20 cellular contexts compared by ENCODE assay signal in genomic region chr6:142413111-142413510, GRCh38.
A peak's percentile ranks its signal among the peaks of the same experiment; 100 is the strongest.
DNase-seq lines count a peak whose midpoint lies in the region; ATAC-seq and TF ChIP-seq lines count a peak whose summit lies in the region.
"Had no signal": no experiment of that assay in that cellular context is flagged by ENCODE, and none has a peak within 500 bp of the region (broad histone marks: within the 10 kb centered on the region; RNA-seq: fewer than 3 reads in every experiment).

No MANE protein-coding gene starts in this region.

- POLR2A ChIA-PET in SK-N-SH (lab: Yijun Ruan, JAX) = no interaction called here

- peak; percentile 37 for DNase-seq in HFFc6
- no peak for DNase-seq in SK-N-SH
- DNase-seq in fibroblast of lung (ENCODE audit: low read depth in 2 of 2) = peak in 1 of 2 donors; percentile 84
- DNase-seq in HuH-7 (ENCODE audit: low spot score) = no peak
- DNase-seq in activated T-cell treated with anti-CD3 and anti-CD28 coated beads, Interleukin-2, amount 50 U/mL, for 4 hours = no peak
- DNase-seq: DMS 273 treated with DMSO at 0.1 percent for 48 hours; effector memory CD8-positive, alpha-beta T cell; NCI-H2081 treated with DMSO at 0.1 percent for 48 hours; NCI-H524; retina; SHP77 treated with DMSO at 0.1 percent for 48 hours had no signal

- H3K9me3 Mint-ChIP-seq in HFFc6 = no peaks in the 10 kb centered on the region
- H3K9me3 Mint-ChIP-seq in activated T-cell treated with anti-CD3 and anti-CD28 coated beads, Interleukin-2, amount 50 U/mL, for 4 hours = no peaks in the 10 kb centered on the region
- H3K9me3 Mint-ChIP-seq: activated naive CD8-positive, alpha-beta T cell treated with anti-CD3 and anti-CD28 coated beads for 36 hours; effector memory CD8-positive, alpha-beta T cell; mesothelial cell of epicardium; neural crest cell; stimulated activated effector memory CD8-positive, alpha-beta T cell treated with anti-CD3 and anti-CD28 coated beads, Interleukin-12 subunit alpha, Interleukin-12 subunit beta, amount 100 ng/mL, for 72 hours; T-helper 2 cell treated with Interferon-gamma antibody and Interleukin-4, amounts not matched to agents 5 μg/mL and 100 μg/mL, for 36 hours had no signal

- H3K4me3 ChIP-seq in SK-N-SH (ENCODE audit: low read depth in 2 of 2, low read length in 1 of 2) (no peak overlapping the region), fibroblast of lung (replicated peaks in 1 of 4; ENCODE audit: control extremely low read depth in 1 of 4, insufficient read depth in 1 of 4, low read depth in 3 of 4, low read length in 4 of 4) (no peak overlapping the region), skeletal muscle satellite cell (ENCODE audit: low read length) (no peak overlapping the region)
- H3K4me3 ChIP-seq: BLaER1 treated with 17β-estradiol and CSF1 and Interleukin-3, amounts not matched to agents 10 nM and 100 nM; cardiac muscle cell had no signal

- H3K9ac ChIP-seq in SK-N-SH = peak overlapping the region; percentile 64; the same call in 1 of the 2 replicates
- no peak overlapping the region for H3K9ac ChIP-seq in fibroblast of lung (ENCODE audit: insufficient read depth, low read length)
- peak overlapping the region; percentile 27 for H3K9ac ChIP-seq in skeletal muscle satellite cell (ENCODE audit: low read depth, low read length)
- H3K9ac ChIP-seq: BLaER1 treated with 17β-estradiol and CSF1 and Interleukin-3, amounts not matched to agents 10 nM and 100 nM had no signal

- no peak for TF ChIP-seq CTCF in HFFc6 (IDR thresholded peaks at IDR 0.05)
- no peak for TF ChIP-seq CTCF in SK-N-SH (IDR thresholded peaks at IDR 0.05)
- no peak for TF ChIP-seq CTCF in fibroblast of lung (conservative IDR thresholded peaks at IDR 0.05 in 1 of 2, IDR thresholded peaks at IDR 0.05 in 1 of 2; ENCODE audit: low read depth in 1 of 2, low read length in 2 of 2)

- CTCF ChIA-PET in SK-N-SH (lab: Yijun Ruan, JAX) = no interaction called here

- H3K27ac ChIP-seq in SK-N-SH (ENCODE audit: low read depth in 2 of 2, low read length in 1 of 2) = peak overlapping the region; percentile 71 to 98; a peak in 3 of 4 replicates
- peak overlapping the region; percentile 76 for H3K27ac ChIP-seq in fibroblast of lung (ENCODE audit: insufficient read depth, low read length)
- H3K27ac ChIP-seq: BLaER1 treated with 17β-estradiol and CSF1 and Interleukin-3, amounts not matched to agents 10 nM and 100 nM; cardiac muscle cell had no signal

- no peaks in the 10 kb centered on the region; the same call in 1 of the 2 replicates for H3K27me3 Mint-ChIP-seq in HFFc6 (ENCODE audit: insufficient read depth)
- no peaks in the 10 kb centered on the region for H3K27me3 Mint-ChIP-seq in activated T-cell treated with anti-CD3 and anti-CD28 coated beads, Interleukin-2, amount 50 U/mL, for 4 hours (ENCODE audit: low read depth)
- H3K27me3 Mint-ChIP-seq: activated naive CD8-positive, alpha-beta T cell treated with anti-CD3 and anti-CD28 coated beads for 36 hours had no signal

- H3K79me2 ChIP-seq in SK-N-SH (ENCODE audit: insufficient read depth) (peaks cover 10% of the 10 kb centered on the region), fibroblast of lung (ENCODE audit: control insufficient read depth, insufficient read depth, low read length) (no peaks in the 10 kb centered on the region)

- H3K4me2 ChIP-seq in SK-N-SH (peak overlapping the region; percentile 51; the same call in 1 of the 2 replicates), fibroblast of lung (ENCODE audit: extremely low read depth, insufficient read depth, low read length) (peak overlapping the region; percentile 35), skeletal muscle satellite cell (ENCODE audit: low read length) (peak overlapping the region; percentile 53)
- H3K4me2 ChIP-seq: BLaER1 treated with 17β-estradiol and CSF1 and Interleukin-3, amounts not matched to agents 10 nM and 100 nM had no signal

- no peaks in the 10 kb centered on the region for H3K9me2 ChIP-seq in SK-N-SH

- no peak for TF ChIP-seq EP300 in SK-N-SH (IDR thresholded peaks at IDR 0.05; ENCODE audit: borderline replicate concordance in 1 of 2, low read depth in 1 of 2, low read length in 1 of 2)

- ATAC-seq in GM18867 (IDR thresholded peaks at IDR 0.05; ENCODE audit: unreplicated experiment) = no peak
- ATAC-seq in activated T-cell treated with anti-CD3 and anti-CD28 coated beads, Interleukin-2, amount 50 U/mL, for 4 hours = no peak
- ATAC-seq: effector memory CD8-positive, alpha-beta T cell had no signal

- TF ChIP-seq RAD21 in SK-N-SH (IDR thresholded peaks at IDR 0.05; ENCODE audit: low read length) = no peak

- H3K36me3 ChIP-seq in SK-N-SH (replicated peaks in 1 of 2; ENCODE audit: control insufficient read depth in 1 of 2, insufficient read depth in 2 of 2, low read length in 1 of 2) (peaks cover 46 to 52% of the 10 kb centered on the region in 2 experiments), fibroblast of lung (ENCODE audit: control insufficient read depth, insufficient read depth, low read length) (no peaks in the 10 kb centered on the region), skeletal muscle satellite cell (ENCODE audit: insufficient read depth, low read length) (no peaks in the 10 kb centered on the region)
- H3K36me3 ChIP-seq: BLaER1 treated with 17β-estradiol and CSF1 and Interleukin-3, amounts not matched to agents 10 nM and 100 nM; cardiac muscle cell had no signal

- H4K20me1 ChIP-seq in SK-N-SH (ENCODE audit: insufficient read depth) (no peaks in the 10 kb centered on the region), fibroblast of lung (ENCODE audit: control insufficient read depth, extremely low read depth, insufficient read depth, low read length) (no peaks in the 10 kb centered on the region)
- H4K20me1 ChIP-seq: BLaER1 treated with 17β-estradiol and CSF1 and Interleukin-3, amounts not matched to agents 10 nM and 100 nM had no signal

- H3K4me1 Mint-ChIP-seq in HFFc6 (ENCODE audit: low read depth) = peaks cover 89% of the 10 kb centered on the region
- H3K4me1 Mint-ChIP-seq in activated T-cell treated with anti-CD3 and anti-CD28 coated beads, Interleukin-2, amount 50 U/mL, for 4 hours (ENCODE audit: low read depth) = peaks cover 18% of the 10 kb centered on the region
- H3K4me1 Mint-ChIP-seq: mesothelial cell of epicardium; neural crest cell; stimulated activated effector memory CD8-positive, alpha-beta T cell treated with anti-CD3 and anti-CD28 coated beads, Interleukin-12 subunit alpha, Interleukin-12 subunit beta, amount 100 ng/mL, for 72 hours had no signal

- peaks cover 48% of the 10 kb centered on the region for H3K36me3 Mint-ChIP-seq in HFFc6 (ENCODE audit: low read depth)
- H3K36me3 Mint-ChIP-seq in activated T-cell treated with anti-CD3 and anti-CD28 coated beads, Interleukin-2, amount 50 U/mL, for 4 hours (ENCODE audit: insufficient read depth) = no peaks in the 10 kb centered on the region
- H3K36me3 Mint-ChIP-seq: activated naive CD8-positive, alpha-beta T cell treated with anti-CD3 and anti-CD28 coated beads for 36 hours; mesothelial cell of epicardium; stimulated activated effector memory CD8-positive, alpha-beta T cell treated with anti-CD3 and anti-CD28 coated beads, Interleukin-12 subunit alpha, Interleukin-12 subunit beta, amount 100 ng/mL, for 72 hours had no signal

- peaks cover 0 to 35% of the 10 kb centered on the region in 2 experiments; a peak in 3 of 4 replicates for H3K4me1 ChIP-seq in SK-N-SH (ENCODE audit: control insufficient read depth in 1 of 2, insufficient read depth in 2 of 2, low read depth in 1 of 2, low read length in 1 of 2)
- peaks cover 15% of the 10 kb centered on the region for H3K4me1 ChIP-seq in fibroblast of lung (ENCODE audit: control insufficient read depth, extremely low read depth, insufficient read depth, low read length)
- peaks cover 53% of the 10 kb centered on the region for H3K4me1 ChIP-seq in skeletal muscle satellite cell (ENCODE audit: control insufficient read depth, insufficient read depth, low read length)

- peaks cover 72% of the 10 kb centered on the region for H3F3A ChIP-seq in SK-N-SH (replicated peaks; ENCODE audit: insufficient read depth)

- peak overlapping the region; percentile 60 for H3K4me3 Mint-ChIP-seq in HFFc6
- no peak overlapping the region for H3K4me3 Mint-ChIP-seq in activated T-cell treated with anti-CD3 and anti-CD28 coated beads, Interleukin-2, amount 50 U/mL, for 4 hours
- H3K4me3 Mint-ChIP-seq: activated naive CD8-positive, alpha-beta T cell treated with anti-CD3 and anti-CD28 coated beads for 36 hours; effector memory CD8-positive, alpha-beta T cell; mesothelial cell of epicardium; neural crest cell; stimulated activated effector memory CD8-positive, alpha-beta T cell treated with anti-CD3 and anti-CD28 coated beads, Interleukin-12 subunit alpha, Interleukin-12 subunit beta, amount 100 ng/mL, for 72 hours; T-helper 2 cell treated with Interferon-gamma antibody and Interleukin-4, amounts not matched to agents 5 μg/mL and 100 μg/mL, for 36 hours had no signal

- H2AFZ ChIP-seq in SK-N-SH (ENCODE audit: low read depth) (no peak overlapping the region), fibroblast of lung (ENCODE audit: low read length) (no peak overlapping the region)

- H3K9me3 ChIP-seq in SK-N-SH = no peaks in the 10 kb centered on the region
- H3K9me3 ChIP-seq in fibroblast of lung (ENCODE audit: control insufficient read depth, insufficient read depth, low read depth, low read length) = no peaks in the 10 kb centered on the region
- no peaks in the 10 kb centered on the region for H3K9me3 ChIP-seq in skeletal muscle satellite cell (replicated peaks; ENCODE audit: low read length)
- H3K9me3 ChIP-seq: BLaER1 treated with 17β-estradiol and CSF1 and Interleukin-3, amounts not matched to agents 10 nM and 100 nM had no signal

- H3K27ac Mint-ChIP-seq in HFFc6 = peak overlapping the region; percentile 91
- H3K27ac Mint-ChIP-seq: activated naive CD8-positive, alpha-beta T cell treated with anti-CD3 and anti-CD28 coated beads for 36 hours; effector memory CD8-positive, alpha-beta T cell; mesothelial cell of epicardium; stimulated activated effector memory CD8-positive, alpha-beta T cell treated with anti-CD3 and anti-CD28 coated beads, Interleukin-12 subunit alpha, Interleukin-12 subunit beta, amount 100 ng/mL, for 72 hours; T-helper 2 cell treated with Interferon-gamma antibody and Interleukin-4, amounts not matched to agents 5 μg/mL and 100 μg/mL, for 36 hours had no signal

- H3K27me3 ChIP-seq in SK-N-SH (ENCODE audit: insufficient read depth) (no peaks in the 10 kb centered on the region), fibroblast of lung (ENCODE audit: control insufficient read depth, insufficient read depth, low read length) (no peaks in the 10 kb centered on the region), skeletal muscle satellite cell (ENCODE audit: control insufficient read depth, insufficient read depth, low read length) (no peaks in the 10 kb centered on the region)
- H3K27me3 ChIP-seq: BLaER1 treated with 17β-estradiol and CSF1 and Interleukin-3, amounts not matched to agents 10 nM and 100 nM; cardiac muscle cell had no signal

TF ChIP-seq in SK-N-SH, 30 proteins besides CTCF, POLR2A, EP300 and RAD21 (continues in another document):
- no peak for TF ChIP-seq SIN3A (IDR thresholded peaks at IDR 0.05; ENCODE audit: borderline replicate concordance, low read depth, low read length)
- TF ChIP-seq TEAD4 (IDR thresholded peaks at IDR 0.05; ENCODE audit: borderline replicate concordance, insufficient read depth) = no peak
- TF ChIP-seq TAF1 (IDR thresholded peaks at IDR 0.05; ENCODE audit: borderline replicate concordance, low read depth, low read length) = no peak
- TF ChIP-seq RCOR1 (IDR thresholded peaks at IDR 0.05; ENCODE audit: low read length) = no peak
